Comparison of ENCODE assay signal across 9 cellular contexts in the genomic region with DNA sequence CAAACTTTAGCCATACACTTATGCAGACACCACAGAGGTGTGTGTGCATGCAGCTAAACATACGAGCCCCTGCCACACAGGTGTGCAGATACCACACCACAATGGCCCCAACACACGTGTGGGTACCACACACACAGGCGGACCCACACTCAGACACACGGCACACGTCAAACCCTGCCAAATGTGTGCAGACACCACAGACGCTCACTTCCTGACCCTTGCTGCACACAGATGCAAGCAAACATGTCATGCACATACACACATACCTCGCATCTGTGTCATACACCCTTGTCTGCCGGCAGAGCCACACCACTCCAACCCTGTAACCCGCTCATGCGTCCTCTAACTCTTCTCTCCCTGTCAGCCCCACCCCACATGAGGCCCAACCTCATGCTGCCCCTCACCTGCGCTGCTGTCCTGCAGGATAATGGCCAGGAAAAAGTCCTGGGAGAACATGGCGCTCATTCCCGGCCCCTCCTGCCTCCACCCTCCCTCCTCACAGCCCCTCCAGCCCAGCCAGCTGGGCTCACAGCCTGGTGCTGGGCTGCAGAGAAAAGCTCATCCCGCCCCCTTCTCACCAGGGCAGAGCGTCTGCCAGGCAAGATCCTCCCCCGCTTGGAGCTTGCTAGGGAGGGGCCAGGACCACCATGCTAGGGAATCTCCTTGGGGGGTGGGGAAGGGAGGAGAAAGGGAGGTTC. TPM values are rescaled to one million over a fixed set of nuclear protein-coding genes. Genes with fewer than 3 reads are reported as not detected.
DNase-seq lines count a peak whose midpoint lies in the region; ATAC-seq lines count a peak whose summit lies in the region.
"Had no signal": no experiment of that assay in that cellular context is flagged by ENCODE, and none has a peak within 500 bp of the region (broad histone marks: within the 10 kb centered on the region; RNA-seq: fewer than 3 reads in every experiment).

No MANE protein-coding gene starts in this region.

- no peak overlapping the region for H3K9ac ChIP-seq in iPS-15b (ENCODE audit: low read depth, low read length)

- H3K36me3 Mint-ChIP-seq in activated T-helper 17 cell treated with anti-CD3 and anti-CD28 coated beads, Interleukin-2, amount 50 U/mL, for 72 hours (ENCODE audit: low read depth) = peaks cover 29% of the 10 kb centered on the region

- H3K4me1 Mint-ChIP-seq in activated T-helper 17 cell treated with anti-CD3 and anti-CD28 coated beads, Interleukin-2, amount 50 U/mL, for 72 hours = peaks cover 51% of the 10 kb centered on the region

- no peaks in the 10 kb centered on the region for H3K36me3 ChIP-seq in iPS-15b (ENCODE audit: control insufficient read depth, insufficient read depth, low read length)

- H3K4me3 Mint-ChIP-seq in activated T-helper 17 cell treated with anti-CD3 and anti-CD28 coated beads, Interleukin-2, amount 50 U/mL, for 72 hours = peak overlapping the region; percentile 91

- H3K27ac Mint-ChIP-seq in activated T-helper 17 cell treated with anti-CD3 and anti-CD28 coated beads, Interleukin-2, amount 50 U/mL, for 72 hours = peak overlapping the region; percentile 36

- H3K4me1 ChIP-seq in iPS-15b (ENCODE audit: control insufficient read depth, insufficient read depth, low read length) = peaks cover 2% of the 10 kb centered on the region

- no peaks in the 10 kb centered on the region for H3K27me3 ChIP-seq in iPS-15b (ENCODE audit: control insufficient read depth, insufficient read depth, low read length)

- no peaks in the 10 kb centered on the region for H3K9me3 ChIP-seq in iPS-15b (ENCODE audit: control insufficient read depth, insufficient read depth, low read length)

- no peaks in the 10 kb centered on the region for H3K27me3 Mint-ChIP-seq in activated T-helper 17 cell treated with anti-CD3 and anti-CD28 coated beads, Interleukin-2, amount 50 U/mL, for 72 hours

- H3K4me3 ChIP-seq in iPS-15b (ENCODE audit: low read depth, low read length) = peak overlapping the region; percentile 31

- H3K9me3 Mint-ChIP-seq in activated T-helper 17 cell treated with anti-CD3 and anti-CD28 coated beads, Interleukin-2, amount 50 U/mL, for 72 hours = no peaks in the 10 kb centered on the region

- peak; percentile 26 for ATAC-seq in activated T-helper 17 cell treated with anti-CD3 and anti-CD28 coated beads, Interleukin-2, amount 50 U/mL, for 72 hours (replicated peaks)
- ATAC-seq in GM21381 (IDR thresholded peaks at IDR 0.05; ENCODE audit: unreplicated experiment) = no peak

- DNase-seq in stimulated activated naive CD4-positive, alpha-beta T cell (lab: John Stamatoyannopoulos, UW) = peak; percentile 24 to 68 (median 57)
- no peak for DNase-seq in stimulated activated naive CD4-positive, alpha-beta T cell treated with Interleukin-2 at 50 U/mL for 16 hours (lab: John Stamatoyannopoulos, UW)
- DNase-seq in OCI-M1 (lab: John Stamatoyannopoulos, UW) = no peak
- DNase-seq in COLO668 (lab: John Stamatoyannopoulos, UW; ENCODE audit: unreplicated experiment) = no peak
- no peak for DNase-seq in HuH-7 (ENCODE audit: low spot score)

RNA-seq across cellular contexts. Expression of a gene that starts 14.2 kb away (rescaled TPM):
- 10 to 100 TPM; 12.9 to 15.2 TPM for total RNA-seq in activated T-helper 17 cell treated with anti-CD3 and anti-CD28 coated beads, Interleukin-2, amount 50 U/mL, for 72 hours

RNA-seq across cellular contexts. Expression of a gene that starts 14.4 kb away (rescaled TPM):
- total RNA-seq in activated T-helper 17 cell treated with anti-CD3 and anti-CD28 coated beads, Interleukin-2, amount 50 U/mL, for 72 hours = 10 to 100 TPM; 46.1 to 62.5 TPM

RNA-seq across cellular contexts. Expression of a gene that starts 36.3 kb away (rescaled TPM):
- 1 to 10 TPM in 1 of 2 donors, under 1 TPM in 1; 0.58 to 1.3 TPM for total RNA-seq in activated T-helper 17 cell treated with anti-CD3 and anti-CD28 coated beads, Interleukin-2, amount 50 U/mL, for 72 hours
- total RNA-seq: NCI-H460 had no signal

Comparison
In these comparisons a context has a peak if more than half of its experiments do, and no peak if none do; other contexts are left out.
1. DNase-seq: peak in stimulated activated naive CD4-positive, alpha-beta T cell (6 of 6); none in stimulated activated naive CD4-positive, alpha-beta T cell treated with Interleukin-2 at 50 U/mL for 16 hours (single experiment), OCI-M1 (single experiment), COLO668 (single experiment) and HuH-7 (single experiment).